Comparison of ENCODE assay signal across 11 cellular contexts in the genomic region with DNA sequence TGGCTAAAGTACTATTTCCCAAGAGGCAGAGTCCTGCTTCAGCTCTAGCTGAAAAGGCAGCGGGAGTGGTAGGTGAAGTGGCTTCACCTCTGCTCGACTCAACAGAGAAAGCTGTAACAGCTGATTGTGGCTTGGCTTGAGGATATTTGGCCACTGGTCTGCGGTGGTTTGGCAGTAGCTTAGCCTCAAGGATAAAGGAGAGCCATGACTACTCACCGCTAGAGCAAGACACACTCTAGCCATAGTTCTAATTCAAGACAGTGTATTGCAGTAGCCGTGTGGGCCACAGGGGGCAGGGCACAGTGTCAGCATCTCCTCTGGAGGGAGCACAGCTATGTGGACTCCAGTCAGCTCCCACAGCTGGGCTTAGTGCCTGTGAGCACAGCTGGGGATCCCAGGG.
A peak's percentile ranks its signal among the peaks of the same experiment; 100 is the strongest.
DNase-seq lines count a peak whose midpoint lies in the region; ATAC-seq and TF ChIP-seq lines count a peak whose summit lies in the region.
"Had no signal": no experiment of that assay in that cellular context is flagged by ENCODE, and none has a peak within 500 bp of the region (broad histone marks: within the 10 kb centered on the region; RNA-seq: fewer than 3 reads in every experiment).

No MANE protein-coding gene starts in this region.

- TF ChIP-seq CTCF in AG04449 (IDR thresholded peaks at IDR 0.05; ENCODE audit: insufficient read depth, low read length, missing control alignments) (peak; percentile 10), GM12875 (IDR thresholded peaks at IDR 0.05; ENCODE audit: borderline replicate concordance, insufficient read depth, low read depth, low read length) (peak; percentile 50)

- no peak for ATAC-seq in HG03097 (IDR thresholded peaks at IDR 0.05; ENCODE audit: low FRiP score, unreplicated experiment)

- POLR2A ChIA-PET in AG04449 (lab: Yijun Ruan, JAX): no interaction called here

- H3K4me3 ChIP-seq in AG04449 (ENCODE audit: low read depth, low read length) (no peak overlapping the region), GM12875 (ENCODE audit: low read depth, low read length) (no peak overlapping the region)
- H3K4me3 ChIP-seq: coronary artery, thoracic aorta had no signal

- CTCF ChIA-PET in AG04449 (lab: Yijun Ruan, JAX): no interaction called here

- DNase-seq in AG04449 (ENCODE audit: low read depth, low spot score): no peak
- DNase-seq in RPMI8226: peak; percentile 16
- peak; percentile 7 for DNase-seq in iPS DF 4.7 (ENCODE audit: extremely low read depth, low spot score)
- no peak for DNase-seq in NCI-H1694 treated with DMSO at 0.1 percent for 48 hours (lab: John Stamatoyannopoulos, UW)
- DNase-seq in DMS114 treated with DMSO at 0.1 percent for 48 hours (lab: John Stamatoyannopoulos, UW; ENCODE audit: unreplicated experiment): no peak
- DNase-seq in 8988T: no peak
- DNase-seq: retina had no signal

Comparison
In these comparisons a context has a peak if more than half of its experiments do, and no peak if none do; other contexts are left out.
1. DNase-seq: peak in RPMI8226 (single experiment) and iPS DF 4.7 (single experiment); none in AG04449 (single experiment), NCI-H1694 treated with DMSO at 0.1 percent for 48 hours (single experiment), DMS114 treated with DMSO at 0.1 percent for 48 hours (single experiment) and 8988T (single experiment).